In genomic region chr2:126890136-126890961, GRCh38 we compare ENCODE assay signal across 25 cellular contexts. TPM values are rescaled to one million over a fixed set of nuclear protein-coding genes. Genes with fewer than 3 reads are reported as not detected.
"Had no signal": no experiment of that assay in that cellular context is flagged by ENCODE, and none has a peak within 500 bp of the region (broad histone marks: within the 10 kb centered on the region; RNA-seq: fewer than 3 reads in every experiment).

No MANE protein-coding gene starts in this region.

- H3K4me1 Mint-ChIP-seq: activated T-helper 17 cell treated with anti-CD3 and anti-CD28 coated beads, Interleukin-2, amount 50 U/mL, for 72 hours had no signal

- H3K4me2 ChIP-seq: neural progenitor cell had no signal

- H3K36me3 Mint-ChIP-seq: activated CD4-positive, alpha-beta memory T cell treated with anti-CD3 and anti-CD28 coated beads for 36 hours; activated naive CD4-positive, alpha-beta T cell treated with anti-CD3 and anti-CD28 coated beads, Interleukin-2, amount 50 U/mL, for 72 hours; naive thymus-derived CD4-positive, alpha-beta T cell; neural progenitor cell had no signal

- ATAC-seq: activated naive CD4-positive, alpha-beta T cell treated with anti-CD3 and anti-CD28 coated beads, Interleukin-2, amount 50 U/mL, for 72 hours; activated T-helper 17 cell treated with anti-CD3 and anti-CD28 coated beads, Interleukin-2, amount 50 U/mL, for 72 hours; left lung; naive thymus-derived CD4-positive, alpha-beta T cell; psoas muscle had no signal

- H3K27ac Mint-ChIP-seq: activated CD4-positive, alpha-beta memory T cell treated with anti-CD3 and anti-CD28 coated beads for 36 hours; activated T-helper 17 cell treated with anti-CD3 and anti-CD28 coated beads, Interleukin-2, amount 50 U/mL, for 72 hours; naive thymus-derived CD4-positive, alpha-beta T cell had no signal

- H3K9me3 Mint-ChIP-seq: activated CD4-positive, alpha-beta memory T cell treated with anti-CD3 and anti-CD28 coated beads for 36 hours; activated naive CD4-positive, alpha-beta T cell treated with anti-CD3 and anti-CD28 coated beads, Interleukin-2, amount 50 U/mL, for 72 hours; activated T-helper 17 cell treated with anti-CD3 and anti-CD28 coated beads, Interleukin-2, amount 50 U/mL, for 72 hours; neural progenitor cell had no signal

- H3K27me3 ChIP-seq: adrenal gland, right atrium auricular region, testis had no signal

- H3K9ac ChIP-seq: neural progenitor cell had no signal

- H3K36me3 ChIP-seq: adrenal gland, left lung, neural progenitor cell, right atrium auricular region had no signal

- H2AFZ ChIP-seq: neural progenitor cell had no signal

- FAIRE-seq: astrocyte, endometrium had no signal

- H3K4me3 Mint-ChIP-seq: activated CD4-positive, alpha-beta memory T cell treated with anti-CD3 and anti-CD28 coated beads for 36 hours; activated T-helper 17 cell treated with anti-CD3 and anti-CD28 coated beads, Interleukin-2, amount 50 U/mL, for 72 hours; naive thymus-derived CD4-positive, alpha-beta T cell had no signal

- DNase-seq: activated CD4-positive, alpha-beta memory T cell treated with anti-CD3 and anti-CD28 coated beads for 36 hours; activated CD4-positive, alpha-beta T cell treated with anti-CD3 and anti-CD28 coated beads for 48 hours; activated T-cell treated with anti-CD3 and anti-CD28 coated beads, Interleukin-2, amount 50 U/mL, for 1 hour; erythroblast; foreskin melanocyte; left lung; naive thymus-derived CD4-positive, alpha-beta T cell; psoas muscle; stimulated activated CD4-positive, alpha-beta T cell treated with anti-CD3 and anti-CD28 coated beads, Interleukin-15, amount 100 ng/mL, for 24 hours; stimulated activated naive CD4-positive, alpha-beta T cell; T-helper 2 cell; testis; trophoblast cell had no signal

- H3K4me1 ChIP-seq: adrenal gland, neural progenitor cell, psoas muscle had no signal

- H3K27ac ChIP-seq: adrenal gland, left lung, neural progenitor cell, psoas muscle, right atrium auricular region, SK-N-MC, skin epidermis, testis had no signal

- H3K9me3 ChIP-seq: adrenal gland, left lung, psoas muscle, right atrium auricular region, testis had no signal

- H3K4me3 ChIP-seq: adrenal gland, left lung, lung, neural progenitor cell, psoas muscle, right atrium auricular region, SK-N-MC, skin epidermis, testis had no signal

RNA-seq across cellular contexts. Expression of gene TEX51, which starts 8.3 kb away (rescaled TPM):
- total RNA-seq: activated CD4-positive, alpha-beta memory T cell treated with anti-CD3 and anti-CD28 coated beads for 36 hours; activated naive CD4-positive, alpha-beta T cell treated with anti-CD3 and anti-CD28 coated beads, Interleukin-2, amount 50 U/mL, for 72 hours; activated T-helper 17 cell treated with anti-CD3 and anti-CD28 coated beads, Interleukin-2, amount 50 U/mL, for 72 hours; adrenal gland; astrocyte; kidney epithelial cell; left lung; lung; naive thymus-derived CD4-positive, alpha-beta T cell; osteoblast; psoas muscle; right atrium auricular region had no signal
- polyA plus RNA-seq: adrenal gland; lung; naive thymus-derived CD4-positive, alpha-beta T cell; psoas muscle had no signal
